Comparison of ENCODE assay signal across 13 cellular contexts in genomic region chr4:2487632-2488031, GRCh38. TPM values are rescaled to one million over a fixed set of nuclear protein-coding genes. Genes with fewer than 3 reads are reported as not detected.
DNase-seq lines count a peak whose midpoint lies in the region; ATAC-seq and TF ChIP-seq lines count a peak whose summit lies in the region.
"Had no signal": no experiment of that assay in that cellular context is flagged by ENCODE, and none has a peak within 500 bp of the region (broad histone marks: within the 10 kb centered on the region; RNA-seq: fewer than 3 reads in every experiment).

No MANE protein-coding gene starts in this region.

- no peak overlapping the region for H2BK5ac ChIP-seq in mesenchymal stem cell (ENCODE audit: low read depth, low read length, poor library complexity, severe bottlenecking)

- H2BK12ac ChIP-seq in mesenchymal stem cell (ENCODE audit: low read length in 2 of 2), result no peak overlapping the region

- H2AFZ ChIP-seq in mesenchymal stem cell (ENCODE audit: low read depth, low read length), result no peak overlapping the region
- H2AFZ ChIP-seq in PC-9, result no peak overlapping the region

- H3K18ac ChIP-seq in mesenchymal stem cell (ENCODE audit: low read depth in 1 of 2, low read length in 2 of 2), result no peak overlapping the region

- H2BK120ac ChIP-seq in mesenchymal stem cell (ENCODE audit: low read depth, low read length), result no peak overlapping the region

- H3K4me2 ChIP-seq in mesenchymal stem cell (ENCODE audit: low read length, poor library complexity, severe bottlenecking) (no peak overlapping the region), PC-9 (no peak overlapping the region)

- intact Hi-C loops in PC-9 (cut with micrococcal nuclease; ENCODE audit: unreplicated experiment), result no loop called here

- POLR2A ChIA-PET in PC-9 (lab: Charles Lee; ENCODE audit: unreplicated experiment), result no interaction called here

- H3K14ac ChIP-seq in mesenchymal stem cell (ENCODE audit: low read length in 2 of 2), result no peak overlapping the region

- TF ChIP-seq CTCF in PC-9 (conservative IDR thresholded peaks at IDR 0.05), result no peak
- no peak for TF ChIP-seq CTCF in right atrium auricular region (IDR thresholded peaks at IDR 0.05)

- peaks cover 10% of the 10 kb centered on the region for H3K4me1 ChIP-seq in mesenchymal stem cell (ENCODE audit: control insufficient read depth, insufficient read depth, low read depth, low read length)
- H3K4me1 ChIP-seq in PC-9 (replicated peaks; ENCODE audit: insufficient read depth), result 0 out of 2 replicates have a peak, but pooled peaks cover 5% of the 10 kb centered on the region
- H3K4me1 ChIP-seq in right atrium auricular region, result peaks cover 0 to 65% of the 10 kb centered on the region in 2 donors

- H3K36me3 ChIP-seq in mesenchymal stem cell (ENCODE audit: control insufficient read depth in 1 of 2, insufficient read depth in 2 of 2, low read depth in 1 of 2, low read length in 2 of 2) (peaks cover 27 to 30% of the 10 kb centered on the region in 2 experiments), PC-9 (ENCODE audit: low read depth) (0 out of 2 replicates have a peak, but pooled peaks cover 8% of the 10 kb centered on the region), right atrium auricular region (peaks cover 25% of the 10 kb centered on the region)

- H4K91ac ChIP-seq in mesenchymal stem cell (ENCODE audit: low read length), result no peak overlapping the region

- no peak overlapping the region for H2AK5ac ChIP-seq in mesenchymal stem cell (ENCODE audit: low read length, severe bottlenecking)

- no peak overlapping the region for H3K23ac ChIP-seq in mesenchymal stem cell (ENCODE audit: low read length in 2 of 2)

- no peaks in the 10 kb centered on the region for H3K27me3 ChIP-seq in mesenchymal stem cell (ENCODE audit: control insufficient read depth in 1 of 2, insufficient read depth in 1 of 2, low read length in 2 of 2)
- no peaks in the 10 kb centered on the region for H3K27me3 ChIP-seq in PC-9 (ENCODE audit: insufficient read depth, low read depth)
- H3K27me3 ChIP-seq in right atrium auricular region, result no peaks in the 10 kb centered on the region

- BruUV-seq in PC-9 (replicated peaks; lab: Mats Ljungman, UMichigan), result no TSS peak

- no peak overlapping the region for H2BK15ac ChIP-seq in mesenchymal stem cell (ENCODE audit: low read depth, poor library complexity, severe bottlenecking)

- no peak overlapping the region for H3K9ac ChIP-seq in mesenchymal stem cell (ENCODE audit: low read length)

- ATAC-seq in GM18858 (IDR thresholded peaks at IDR 0.05; ENCODE audit: unreplicated experiment), result peak; percentile 64
- peak; percentile 49 for ATAC-seq in GM21515 (IDR thresholded peaks at IDR 0.05; ENCODE audit: unreplicated experiment)
- peak; percentile 46 for ATAC-seq in HG03460 (IDR thresholded peaks at IDR 0.05; ENCODE audit: unreplicated experiment)

- peaks cover 58% of the 10 kb centered on the region for H4K20me1 ChIP-seq in PC-9 (ENCODE audit: insufficient read depth)

- H3K4me3 ChIP-seq in mesenchymal stem cell (ENCODE audit: insufficient read depth in 1 of 2, low read depth in 1 of 2, low read length in 2 of 2) (no peak overlapping the region), PC-9 (no peak overlapping the region), right atrium auricular region (no peak overlapping the region)
- H3K4me3 ChIP-seq: prostate gland had no signal

- CTCF ChIA-PET in PC-9 (lab: Charles Lee), result interaction anchor here (0.6 kb wide), 1 partner anchor 267 kb away, joined by 3 read pairs; no protein-coding TSS in a partner anchor

- H3K9me3 ChIP-seq in mesenchymal stem cell (ENCODE audit: control insufficient read depth, low read length), result no peaks in the 10 kb centered on the region
- no peaks in the 10 kb centered on the region for H3K9me3 ChIP-seq in PC-9 (ENCODE audit: insufficient read depth, low read depth)
- H3K9me3 ChIP-seq in right atrium auricular region, result no peaks in the 10 kb centered on the region
- H3K9me3 ChIP-seq: prostate gland had no signal

- WGBS in mesenchymal stem cell, result 92% methylated on average over 5 of the region's 6 CpGs

- H3K79me1 ChIP-seq in mesenchymal stem cell (replicated peaks; ENCODE audit: low read length, poor library complexity, severe bottlenecking), result peaks cover 5% of the 10 kb centered on the region

- H3K79me2 ChIP-seq in PC-9 (ENCODE audit: low read depth), result peaks cover 74% of the 10 kb centered on the region

- peaks cover 6% of the 10 kb centered on the region; the same call in 1 of the 2 replicates for H3F3A ChIP-seq in PC-9 (ENCODE audit: insufficient read depth, low read depth)

- H4K8ac ChIP-seq in mesenchymal stem cell (ENCODE audit: low read length), result no peak overlapping the region

- H3K4ac ChIP-seq in mesenchymal stem cell (ENCODE audit: low read depth in 1 of 2, low read length in 2 of 2), result no peak overlapping the region

- H3K27ac ChIP-seq in mesenchymal stem cell (ENCODE audit: low read length, poor library complexity, severe bottlenecking) (no peak overlapping the region), PC-9 (no peak overlapping the region), right atrium auricular region (no peak overlapping the region)
- H3K27ac ChIP-seq: prostate gland had no signal

- H3K9me2 ChIP-seq in PC-9 (ENCODE audit: insufficient read depth), result no peaks in the 10 kb centered on the region

- DNase-seq in mesenchymal stem cell (peak; percentile 11), OCI-M1 (lab: John Stamatoyannopoulos, UW) (no peak), PC-9 (no peak), right atrium auricular region (ENCODE audit: low spot score) (no peak)
- no peak for DNase-seq in activated effector memory CD4-positive, alpha-beta T cell treated with anti-CD3 and anti-CD28 coated beads, Interleukin-2, amount 50 U/mL, for 16 hours
- DNase-seq: endodermal cell, GDM1, NCI-H1436 treated with DMSO at 0.1 percent for 48 hours, SIG-M5 had no signal

RNA-seq across cellular contexts. Expression of gene RNF4, which starts 18.7 kb away (rescaled TPM):
- polyA plus RNA-seq in mesenchymal stem cell (2013, experiment 1 of 2), result 50.8 TPM
- 49.7 TPM for polyA plus RNA-seq in mesenchymal stem cell (2013, experiment 2 of 2)
- total RNA-seq in PC-9 (2021) (63.5 and 95.4 TPM in 2 replicates), right atrium auricular region (10 to 100 TPM; 30.0 to 31.3 TPM)

RNA-seq across cellular contexts. Expression of gene FAM193A, which starts 48.8 kb away (rescaled TPM):
- polyA plus RNA-seq in mesenchymal stem cell (2013, experiment 1 of 2), result 12.6 TPM
- polyA plus RNA-seq in mesenchymal stem cell (2013, experiment 2 of 2), result 11.6 TPM
- 20.1 and 23.4 TPM in 2 replicates for total RNA-seq in PC-9 (2021)
- 10 to 100 TPM; 14.6 to 17.0 TPM for total RNA-seq in right atrium auricular region
